In genomic region chr10:76117949-76118348, GRCh38 we compare ENCODE assay signal across 18 cellular contexts.
A peak's percentile ranks its signal among the peaks of the same experiment; 100 is the strongest.
DNase-seq lines count a peak whose midpoint lies in the region; ATAC-seq and TF ChIP-seq lines count a peak whose summit lies in the region.
"Had no signal": no experiment of that assay in that cellular context is flagged by ENCODE, and none has a peak within 500 bp of the region (broad histone marks: within the 10 kb centered on the region; RNA-seq: fewer than 3 reads in every experiment).

No MANE protein-coding gene starts in this region.

- H3K27me3 ChIP-seq in BJ (ENCODE audit: control insufficient read depth, insufficient read depth, low read length) = no peaks in the 10 kb centered on the region
- H3K27me3 ChIP-seq: BLaER1 treated with 17β-estradiol and CSF1 and Interleukin-3, amounts not matched to agents 10 nM and 100 nM had no signal

- no peak overlapping the region for H3K4me3 ChIP-seq in BJ (ENCODE audit: low read depth, low read length)
- no peak overlapping the region for H3K4me3 ChIP-seq in epithelial cell of esophagus (ENCODE audit: low read length)
- H3K4me3 ChIP-seq: BLaER1 treated with 17β-estradiol and CSF1 and Interleukin-3, amounts not matched to agents 10 nM and 100 nM; psoas muscle; SK-N-MC had no signal

- no peaks in the 10 kb centered on the region for H3K36me3 ChIP-seq in BJ (ENCODE audit: control insufficient read depth, insufficient read depth, low read length)
- H3K36me3 ChIP-seq: BLaER1 treated with 17β-estradiol and CSF1 and Interleukin-3, amounts not matched to agents 10 nM and 100 nM had no signal

- ATAC-seq in HG02981 (IDR thresholded peaks at IDR 0.05; ENCODE audit: unreplicated experiment) = no peak
- ATAC-seq: activated CD8-positive, alpha-beta T cell treated with anti-CD3 and anti-CD28 coated beads, Interleukin-2, amount 10 ng/mL, durations not matched to agents 7 days and 5 days; left ventricle myocardium superior; naive thymus-derived CD4-positive, alpha-beta T cell; psoas muscle had no signal

- POLR2A ChIA-PET in BJ (lab: Charles Lee) = no interaction called here

- no peak for TF ChIP-seq CTCF in BJ (IDR thresholded peaks at IDR 0.05; ENCODE audit: insufficient read depth, low read depth, low read length)
- no peak for TF ChIP-seq CTCF in epithelial cell of esophagus (IDR thresholded peaks at IDR 0.05; ENCODE audit: insufficient read depth, low read depth, low read length, missing control alignments)

- DNase-seq in BJ (ENCODE audit: low read depth) (peak; percentile 82), NCI-H226 (peak; percentile 48), epithelial cell of esophagus (ENCODE audit: low read depth) (peak; percentile 75), non-pigmented ciliary epithelial cell (ENCODE audit: low read depth) (peak; percentile 35), NCI-H2107 treated with DMSO at 0.1 percent for 48 hours (lab: John Stamatoyannopoulos, UW; ENCODE audit: unreplicated experiment) (no peak), NCI-H2171 treated with DMSO at 0.1 percent for 48 hours (lab: John Stamatoyannopoulos, UW) (no peak)
- no peak for DNase-seq in activated CD4-positive, CD25-positive, alpha-beta regulatory T cell (lab: John Stamatoyannopoulos, UW)
- DNase-seq: activated CD8-positive, alpha-beta T cell treated with anti-CD3 and anti-CD28 coated beads, Interleukin-2, amount 10 ng/mL, durations not matched to agents 7 days and 5 days; amygdala; erythroblast; left ventricle myocardium superior; naive thymus-derived CD4-positive, alpha-beta T cell; NCI-H1694; NCI-H510A; psoas muscle had no signal

- CTCF ChIA-PET in BJ (lab: Yijun Ruan, JAX) = interaction anchor here (0.5 to 1.2 kb wide), 2 partner anchors 16 to 19 kb away, joined by 3 read pairs; no protein-coding TSS in a partner anchor

Comparison
In these comparisons a context has a peak if more than half of its experiments do, and no peak if none do; other contexts are left out.
1. DNase-seq: peak in BJ (single experiment), NCI-H226 (single experiment), epithelial cell of esophagus (single experiment) and non-pigmented ciliary epithelial cell (single experiment); none in NCI-H2107 treated with DMSO at 0.1 percent for 48 hours (single experiment), NCI-H2171 treated with DMSO at 0.1 percent for 48 hours (single experiment) and activated CD4-positive, CD25-positive, alpha-beta regulatory T cell (0 of 4).